ENCODE assay signal across 11 cellular contexts in genomic region chr1:52423771-52424170, GRCh38. TPM values are rescaled to one million over a fixed set of nuclear protein-coding genes. Genes with fewer than 3 reads are reported as not detected.
DNase-seq lines count a peak whose midpoint lies in the region; ATAC-seq lines count a peak whose summit lies in the region.
"Had no signal": no experiment of that assay in that cellular context is flagged by ENCODE, and none has a peak within 500 bp of the region (broad histone marks: within the 10 kb centered on the region; RNA-seq: fewer than 3 reads in every experiment).

No MANE protein-coding gene starts in this region.

- no peaks in the 10 kb centered on the region for H3K9me3 Mint-ChIP-seq in stimulated activated naive CD8-positive, alpha-beta T cell treated with anti-CD3 and anti-CD28 coated beads, Interleukin-15, Interleukin-2, amounts not matched to agents 100 ng/mL and 50 ng/mL, for 24 hours

- H2AFZ ChIP-seq in trophoblast cell (ENCODE audit: insufficient read depth, low read length, poor library complexity) = no peak overlapping the region

- no peak for ATAC-seq in GM21447 (IDR thresholded peaks at IDR 0.05; ENCODE audit: unreplicated experiment)
- ATAC-seq: foreskin keratinocyte had no signal

- no peak overlapping the region for H2BK12ac ChIP-seq in trophoblast cell (ENCODE audit: low read length)

- no peaks in the 10 kb centered on the region for H3K79me1 ChIP-seq in trophoblast cell (ENCODE audit: low read length)

- no peaks in the 10 kb centered on the region for H3K27me3 Mint-ChIP-seq in stimulated activated naive CD8-positive, alpha-beta T cell treated with anti-CD3 and anti-CD28 coated beads, Interleukin-15, Interleukin-2, amounts not matched to agents 100 ng/mL and 50 ng/mL, for 24 hours

- no peak overlapping the region for H2AK5ac ChIP-seq in trophoblast cell (ENCODE audit: low read length)

- no CpG with 5 or more reads among the region's 9 CpGs for WGBS in trophoblast cell (ENCODE audit: extremely low coverage, insufficient coverage, insufficient read length)

- H3K27ac Mint-ChIP-seq in stimulated activated naive CD8-positive, alpha-beta T cell treated with anti-CD3 and anti-CD28 coated beads, Interleukin-15, Interleukin-2, amounts not matched to agents 100 ng/mL and 50 ng/mL, for 24 hours = peak overlapping the region; percentile 87

- H3K4me3 Mint-ChIP-seq in stimulated activated naive CD8-positive, alpha-beta T cell treated with anti-CD3 and anti-CD28 coated beads, Interleukin-15, Interleukin-2, amounts not matched to agents 100 ng/mL and 50 ng/mL, for 24 hours = peak overlapping the region; percentile 50

- no peak overlapping the region for H2BK5ac ChIP-seq in trophoblast cell (ENCODE audit: low read depth, low read length, poor library complexity)

- H3K4me1 ChIP-seq in trophoblast cell (ENCODE audit: control insufficient read depth in 1 of 2, insufficient read depth in 2 of 2, low read length in 2 of 2) = peaks cover 0 to 2% of the 10 kb centered on the region in 2 experiments
- H3K4me1 ChIP-seq: foreskin keratinocyte had no signal

- H4K91ac ChIP-seq in trophoblast cell (ENCODE audit: low read depth, low read length) = no peak overlapping the region

- peak; percentile 79 for DNase-seq in activated gamma-delta T cell treated with Interleukin-2 at 50 U/mL for 16 hours
- no peak for DNase-seq in activated gamma-delta T cell (lab: John Stamatoyannopoulos, UW)
- peak; percentile 87 for DNase-seq in activated effector memory CD4-positive, alpha-beta T cell treated with anti-CD3 and anti-CD28 coated beads, Interleukin-2, amount 50 U/mL, for 16 hours
- DNase-seq in trophoblast cell = no peak
- no peak for DNase-seq in NCI-H1417 (lab: John Stamatoyannopoulos, UW)
- no peak for DNase-seq in HT-29 (ENCODE audit: low spot score)
- DNase-seq: foreskin keratinocyte, NCI-H226, ovary had no signal

- no peak overlapping the region for H3K4ac ChIP-seq in trophoblast cell (ENCODE audit: low read depth, low read length)

- H3K36me3 ChIP-seq in trophoblast cell (ENCODE audit: control insufficient read depth in 1 of 2, insufficient read depth in 2 of 2, low read length in 2 of 2) = peaks cover 1 to 3% of the 10 kb centered on the region in 2 experiments
- H3K36me3 ChIP-seq: ovary had no signal

- H3K9ac ChIP-seq in trophoblast cell (ENCODE audit: low read length) = no peak overlapping the region

- H3K18ac ChIP-seq in trophoblast cell (ENCODE audit: low read length) = no peak overlapping the region

- peak overlapping the region; percentile 48 for H3K27ac ChIP-seq in trophoblast cell (ENCODE audit: low read depth, low read length)
- H3K27ac ChIP-seq: foreskin keratinocyte, ovary had no signal

- H4K12ac ChIP-seq in trophoblast cell (ENCODE audit: low read depth, low read length) = no peak overlapping the region

- H3K4me3 ChIP-seq in trophoblast cell (ENCODE audit: low read depth, low read length) = no peak overlapping the region
- H3K4me3 ChIP-seq: ovary had no signal

- peaks cover 39% of the 10 kb centered on the region for H3K36me3 Mint-ChIP-seq in stimulated activated naive CD8-positive, alpha-beta T cell treated with anti-CD3 and anti-CD28 coated beads, Interleukin-15, Interleukin-2, amounts not matched to agents 100 ng/mL and 50 ng/mL, for 24 hours (ENCODE audit: low read depth)

- no peaks in the 10 kb centered on the region for H3K27me3 ChIP-seq in trophoblast cell (ENCODE audit: insufficient read depth, low read length)
- H3K27me3 ChIP-seq: foreskin keratinocyte, ovary had no signal

- H3K23ac ChIP-seq in trophoblast cell (ENCODE audit: low read length) = no peak overlapping the region

- H3K4me2 ChIP-seq in trophoblast cell (ENCODE audit: low read length) = peak overlapping the region; percentile 34

- no peak overlapping the region for H4K8ac ChIP-seq in trophoblast cell (ENCODE audit: low read depth, low read length)

- no peak overlapping the region for H2BK120ac ChIP-seq in trophoblast cell (ENCODE audit: insufficient read depth, low read length, poor library complexity)

- H3K4me1 Mint-ChIP-seq in stimulated activated naive CD8-positive, alpha-beta T cell treated with anti-CD3 and anti-CD28 coated beads, Interleukin-15, Interleukin-2, amounts not matched to agents 100 ng/mL and 50 ng/mL, for 24 hours (ENCODE audit: low read depth) = peaks cover 38% of the 10 kb centered on the region

- H3K14ac ChIP-seq in trophoblast cell (ENCODE audit: low read length) = no peak overlapping the region

- no peaks in the 10 kb centered on the region for H3K79me2 ChIP-seq in trophoblast cell (ENCODE audit: control insufficient read depth, insufficient read depth, low read length, poor library complexity)

- no peaks in the 10 kb centered on the region for H3K9me3 ChIP-seq in trophoblast cell (ENCODE audit: insufficient read depth, low read depth, low read length)
- H3K9me3 ChIP-seq: ovary had no signal

RNA-seq across cellular contexts. Expression of gene PRPF38A, which starts 19.4 kb away (rescaled TPM):
- 58.2 and 60.9 TPM in 2 replicates for polyA plus RNA-seq in trophoblast cell (2013)
- 16.6 and 25.1 TPM in 2 replicates for total RNA-seq in HT-29 (2014; rRNA removed; shearing (Covaris generic))

RNA-seq across cellular contexts. Expression of gene ORC1, which starts 19.5 kb away (rescaled TPM):
- polyA plus RNA-seq in trophoblast cell (2013) = 11.3 and 11.6 TPM in 2 replicates
- total RNA-seq in HT-29 (2014; rRNA removed; shearing (Covaris generic)) = 19.5 and 20.1 TPM in 2 replicates

RNA-seq across cellular contexts. Expression of gene CC2D1B, which starts 57.8 kb away (rescaled TPM):
- polyA plus RNA-seq in trophoblast cell (2013) = 20.1 and 21.0 TPM in 2 replicates
- 32.5 and 32.9 TPM in 2 replicates for total RNA-seq in HT-29 (2014; rRNA removed; shearing (Covaris generic))

Comparison
In these comparisons a context has a peak if more than half of its experiments do, and no peak if none do; other contexts are left out.
1. DNase-seq: peak in activated gamma-delta T cell treated with Interleukin-2 at 50 U/mL for 16 hours (single experiment) and activated effector memory CD4-positive, alpha-beta T cell treated with anti-CD3 and anti-CD28 coated beads, Interleukin-2, amount 50 U/mL, for 16 hours (single experiment); none in activated gamma-delta T cell (single experiment), trophoblast cell (0 of 2), NCI-H1417 (0 of 3) and HT-29 (single experiment).